In genomic region chr5:39423331-39423751, GRCh38 we compare ENCODE assay signal across 10 cellular contexts. TPM values are rescaled to one million over a fixed set of nuclear protein-coding genes. Genes with fewer than 3 reads are reported as not detected.
DNase-seq lines count a peak whose midpoint lies in the region; ATAC-seq and TF ChIP-seq lines count a peak whose summit lies in the region.
"Had no signal": no experiment of that assay in that cellular context is flagged by ENCODE, and none has a peak within 500 bp of the region (broad histone marks: within the 10 kb centered on the region; RNA-seq: fewer than 3 reads in every experiment).

No MANE protein-coding gene starts in this region.

- peaks cover 0 to 6% (median 2%) of the 10 kb centered on the region in 4 donors for H3K4me1 ChIP-seq in Peyer's patch

- no peaks in the 10 kb centered on the region for H3K9me3 Mint-ChIP-seq in neural crest cell
- H3K9me3 Mint-ChIP-seq in effector memory CD8-positive, alpha-beta T cell = no peaks in the 10 kb centered on the region
- H3K9me3 Mint-ChIP-seq: memory B cell had no signal

- no peak for TF ChIP-seq POLR2A in Peyer's patch (IDR thresholded peaks at IDR 0.05)

- TF ChIP-seq CTCF in Peyer's patch (IDR thresholded peaks at IDR 0.05) = no peak
- TF ChIP-seq CTCF in fibroblast of mammary gland (conservative IDR thresholded peaks at IDR 0.05; ENCODE audit: control insufficient read depth, insufficient read depth, low read depth, low read length) = no peak
- no peak for TF ChIP-seq CTCF in neural crest cell (conservative IDR thresholded peaks at IDR 0.05)

- no peak for ATAC-seq in effector memory CD8-positive, alpha-beta T cell (replicated peaks)
- ATAC-seq in HG03460 (IDR thresholded peaks at IDR 0.05; ENCODE audit: unreplicated experiment) (no peak), GM19455 (IDR thresholded peaks at IDR 0.05; ENCODE audit: unreplicated experiment) (no peak)

- no peaks in the 10 kb centered on the region for H3K36me3 ChIP-seq in Peyer's patch

- no peak overlapping the region for H3K27ac Mint-ChIP-seq in neural crest cell (ENCODE audit: unreplicated experiment)
- H3K27ac Mint-ChIP-seq in effector memory CD8-positive, alpha-beta T cell = no peak overlapping the region
- H3K27ac Mint-ChIP-seq: memory B cell had no signal

- H3K36me3 Mint-ChIP-seq in neural crest cell (ENCODE audit: low read depth) = no peaks in the 10 kb centered on the region
- no peaks in the 10 kb centered on the region for H3K36me3 Mint-ChIP-seq in effector memory CD8-positive, alpha-beta T cell (ENCODE audit: insufficient read depth)
- H3K36me3 Mint-ChIP-seq: memory B cell had no signal

- peaks cover 13% of the 10 kb centered on the region for H3K27me3 Mint-ChIP-seq in neural crest cell (ENCODE audit: low read depth)
- peaks cover 14 to 35% of the 10 kb centered on the region in 2 donors for H3K27me3 Mint-ChIP-seq in effector memory CD8-positive, alpha-beta T cell

- H3K9me3 ChIP-seq in Peyer's patch = no peaks in the 10 kb centered on the region

- peaks cover 40% of the 10 kb centered on the region for H3K4me1 Mint-ChIP-seq in neural crest cell
- H3K4me1 Mint-ChIP-seq in effector memory CD8-positive, alpha-beta T cell (ENCODE audit: low read depth in 2 of 2) = peaks cover 0 to 4% of the 10 kb centered on the region in 2 donors

- H3K4me3 Mint-ChIP-seq in neural crest cell = peak overlapping the region; percentile 98
- H3K4me3 Mint-ChIP-seq in effector memory CD8-positive, alpha-beta T cell = peak overlapping the region in 1 of 2 donors; percentile 85
- H3K4me3 Mint-ChIP-seq: memory B cell had no signal

- H3K27ac ChIP-seq in Peyer's patch = peak overlapping the region; percentile 56 to 81 (median 71)

- DNase-seq in A172 (ENCODE audit: low spot score) (peak; percentile 45), Peyer's patch (no peak), fibroblast of mammary gland (ENCODE audit: low read depth) (peak; percentile 30), neural crest cell (ENCODE audit: low read depth, low spot score) (no peak), activated gamma-delta T cell (lab: John Stamatoyannopoulos, UW) (no peak)
- no peak for DNase-seq in effector memory CD8-positive, alpha-beta T cell
- DNase-seq: T1000 had no signal

- H3K4me3 ChIP-seq in Peyer's patch (peak overlapping the region; percentile 31 to 60 (median 52)), fibroblast of mammary gland (ENCODE audit: control insufficient read depth, low read depth, low read length) (peak overlapping the region; percentile 95)

- H3K27me3 ChIP-seq in Peyer's patch = no peaks in the 10 kb centered on the region

RNA-seq across cellular contexts. Expression of gene DAB2, which starts 1.4 kb away (rescaled TPM):
- total RNA-seq in A172 (2014; rRNA removed; shearing (Covaris generic)) = 38.5 and 46.1 TPM in 2 replicates
- total RNA-seq in Peyer's patch (10 to 100 TPM; 39.6 to 71.3 (median 62.1) TPM), neural crest cell (9.5 and 10.1 TPM in 2 replicates)

RNA-seq across cellular contexts. Expression of gene C9, which starts 59.0 kb away (rescaled TPM):
- total RNA-seq in A172 (2014; rRNA removed; shearing (Covaris generic)) = not detected in 2 replicates
- total RNA-seq in Peyer's patch (not detected), neural crest cell (not detected in 2 replicates)

Comparison
In these comparisons a context has a peak if more than half of its experiments do, and no peak if none do; other contexts are left out.
1. DNase-seq: peak in A172 (single experiment) and fibroblast of mammary gland (single experiment); none in Peyer's patch (0 of 3), neural crest cell (single experiment), effector memory CD8-positive, alpha-beta T cell (0 of 3) and activated gamma-delta T cell (single experiment).